In genomic region chr16:31897283-31897682, GRCh38 we compare ENCODE assay signal across 27 cellular contexts.
"Had no signal": no experiment of that assay in that cellular context is flagged by ENCODE, and none has a peak within 500 bp of the region (broad histone marks: within the 10 kb centered on the region; RNA-seq: fewer than 3 reads in every experiment).

No MANE protein-coding gene starts in this region.

- H3K4me3 Mint-ChIP-seq: effector memory CD8-positive, alpha-beta T cell; mesothelial cell of epicardium; naive B cell; natural killer cell treated with Interleukin-12 subunit alpha and Interleukin-12 subunit beta and Interleukin-15 and Interleukin-18, amount 100 ng/mL, for 72 hours; neural crest cell; stimulated activated effector memory CD8-positive, alpha-beta T cell treated with anti-CD3 and anti-CD28 coated beads, Interleukin-12 subunit alpha, Interleukin-12 subunit beta, amount 100 ng/mL, for 72 hours had no signal

- H3K27ac ChIP-seq: parathyroid adenoma, thoracic aorta, tibial nerve, upper lobe of left lung had no signal

- FAIRE-seq: endometrium, frontal cortex, keratinocyte, urothelium cell line had no signal

- H3K4me1 ChIP-seq: parathyroid adenoma, tibial nerve, upper lobe of left lung had no signal

- H3K9ac ChIP-seq: parathyroid adenoma had no signal

- H3K4me3 ChIP-seq: mucosa of descending colon, smooth muscle cell, thoracic aorta, tibial nerve, upper lobe of left lung had no signal

- H3K27ac Mint-ChIP-seq: mesothelial cell of epicardium; natural killer cell treated with Interleukin-12 subunit alpha and Interleukin-12 subunit beta and Interleukin-15 and Interleukin-18, amount 100 ng/mL, for 72 hours; progenitor cell of endocrine pancreas; stimulated activated effector memory CD8-positive, alpha-beta T cell treated with anti-CD3 and anti-CD28 coated beads, Interleukin-12 subunit alpha, Interleukin-12 subunit beta, amount 100 ng/mL, for 72 hours had no signal

- H3K27me3 ChIP-seq: tibial nerve, upper lobe of left lung had no signal

- H3K4me1 Mint-ChIP-seq: mesothelial cell of epicardium, neural crest cell had no signal

- H3K9me3 Mint-ChIP-seq: effector memory CD8-positive, alpha-beta T cell had no signal

- DNase-seq: cortex of kidney; effector memory CD8-positive, alpha-beta T cell; head of caudate nucleus; mesenchymal stem cell; mucosa of descending colon; naive B cell; stimulated activated CD4-positive, alpha-beta T cell treated with anti-CD3 and anti-CD28 coated beads, Interleukin-12 subunit alpha, Interleukin-12 subunit beta, amount 100 ng/mL, for 4 hours; stimulated activated CD4-positive, alpha-beta T cell treated with anti-CD3 and anti-CD28 coated beads, Interleukin-1b, Interleukin-23, amount 100 ng/mL, for 48 hours; stimulated activated CD4-positive, alpha-beta T cell treated with anti-CD3 and anti-CD28 coated beads, Interleukin-4, amount 100 ng/mL, for 1 hour; stimulated activated naive CD8-positive, alpha-beta T cell treated with anti-CD3 and anti-CD28 coated beads, Interleukin-15, Interleukin-2, amounts not matched to agents 100 U/mL and 50 U/mL, for 24 hours; substantia nigra; upper lobe of left lung had no signal

- ATAC-seq: effector memory CD8-positive, alpha-beta T cell; left lobe of liver; mucosa of descending colon; natural killer cell treated with Interleukin-12 subunit alpha and Interleukin-12 subunit beta and Interleukin-15 and Interleukin-18, amount 100 ng/mL, for 72 hours; sciatic nerve; stimulated activated effector memory CD8-positive, alpha-beta T cell treated with anti-CD3 and anti-CD28 coated beads, Interleukin-12 subunit alpha, Interleukin-12 subunit beta, amount 100 ng/mL, for 72 hours; stimulated activated naive CD8-positive, alpha-beta T cell treated with anti-CD3 and anti-CD28 coated beads, Interleukin-15, Interleukin-2, amounts not matched to agents 100 U/mL and 50 U/mL, for 24 hours had no signal

- H2AFZ ChIP-seq: parathyroid adenoma had no signal

- H3K4me2 ChIP-seq: smooth muscle cell had no signal

- H3K27me3 Mint-ChIP-seq: effector memory CD8-positive, alpha-beta T cell; naive B cell; natural killer cell treated with Interleukin-12 subunit alpha and Interleukin-12 subunit beta and Interleukin-15 and Interleukin-18, amount 100 ng/mL, for 72 hours; progenitor cell of endocrine pancreas had no signal
